Comparison of ENCODE assay signal across 1 cellular context in the genomic region with DNA sequence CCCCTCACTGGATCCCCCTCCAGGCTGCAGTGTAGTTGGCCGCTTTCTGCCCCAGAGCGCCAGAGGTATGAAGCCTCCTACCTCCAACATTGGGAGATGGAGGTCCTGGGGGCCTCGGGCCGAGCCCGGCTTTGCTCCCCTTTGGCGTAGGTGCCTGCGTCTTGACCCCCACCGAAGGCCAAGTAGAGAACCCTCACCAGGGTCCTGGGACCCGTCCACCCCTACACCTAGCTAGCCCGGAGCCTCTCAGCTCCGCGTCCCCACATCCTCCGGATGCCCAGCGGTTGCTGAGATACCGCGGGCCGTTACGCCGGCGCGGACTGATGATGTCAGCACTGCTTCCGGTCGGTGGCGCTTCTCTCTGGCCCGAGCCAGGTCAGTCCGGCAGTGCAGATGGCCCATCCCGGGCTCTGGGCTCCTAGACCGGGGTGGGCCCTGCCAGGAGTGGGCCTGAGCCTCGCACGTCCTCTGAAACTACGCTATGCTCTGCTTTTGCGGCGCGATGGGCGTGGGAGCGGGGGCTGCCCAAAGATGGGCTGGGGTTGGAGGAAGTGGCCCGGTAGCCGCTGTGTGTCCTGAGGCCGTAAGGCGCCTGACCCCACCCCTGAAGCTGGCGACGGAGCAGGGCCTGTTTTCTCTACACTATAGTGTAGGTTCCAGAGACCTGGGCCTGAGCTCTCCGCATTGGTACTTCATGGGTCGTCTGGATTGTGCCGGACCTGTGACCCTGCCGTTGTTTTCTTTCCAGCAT.
A peak's percentile ranks its signal among the peaks of the same experiment; 100 is the strongest.
TF ChIP-seq lines count a peak whose summit lies in the region.

GLB1L (minus strand) TSS at position 297 of the 751 bp plus-strand sequence. CDS start 1,871 bp downstream, outside the sequence.
STK16 (plus strand) TSS at position 332 of the 751 bp plus-strand sequence. CDS start 521 bp downstream, outside the sequence.

TF ChIP-seq in HEK293, 187 proteins besides CTCF, POLR2A, EP300 and RAD21 (continued from another document):
- TF ChIP-seq ZBTB11 (tag by site-specific recombination; conservative IDR thresholded peaks at IDR 0.05; ENCODE audit: low read depth) (peak; percentile 92), PBX3 (CRISPR knock-in tag; IDR thresholded peaks at IDR 0.05) (peak; percentile 86), ZBTB17 (tag by site-specific recombination; IDR thresholded peaks at IDR 0.05) (peak; percentile 99), KLF8 (tag by site-specific recombination; IDR thresholded peaks at IDR 0.05) (peak; percentile 57; the same call in 1 of the 2 replicates), KLF16 (tag by site-specific recombination; IDR thresholded peaks at IDR 0.05) (peak; percentile 36; the same call in 1 of the 2 replicates), ZNF24 (tag by site-specific recombination; IDR thresholded peaks at IDR 0.05) (no peak; the same call in 1 of the 2 replicates), ZBTB26 (tag by site-specific recombination; optimal IDR thresholded peaks at IDR 0.05) (peak; percentile 41), ZBTB8A (tag by site-specific recombination; IDR thresholded peaks at IDR 0.05) (peak; percentile 55), ZNF274 (IDR thresholded peaks at IDR 0.05; ENCODE audit: low read length) (no peak), ZNF274 (tag by site-specific recombination; IDR thresholded peaks at IDR 0.05; ENCODE audit: borderline replicate concordance) (no peak)
- TF ChIP-seq, protein P1, sequence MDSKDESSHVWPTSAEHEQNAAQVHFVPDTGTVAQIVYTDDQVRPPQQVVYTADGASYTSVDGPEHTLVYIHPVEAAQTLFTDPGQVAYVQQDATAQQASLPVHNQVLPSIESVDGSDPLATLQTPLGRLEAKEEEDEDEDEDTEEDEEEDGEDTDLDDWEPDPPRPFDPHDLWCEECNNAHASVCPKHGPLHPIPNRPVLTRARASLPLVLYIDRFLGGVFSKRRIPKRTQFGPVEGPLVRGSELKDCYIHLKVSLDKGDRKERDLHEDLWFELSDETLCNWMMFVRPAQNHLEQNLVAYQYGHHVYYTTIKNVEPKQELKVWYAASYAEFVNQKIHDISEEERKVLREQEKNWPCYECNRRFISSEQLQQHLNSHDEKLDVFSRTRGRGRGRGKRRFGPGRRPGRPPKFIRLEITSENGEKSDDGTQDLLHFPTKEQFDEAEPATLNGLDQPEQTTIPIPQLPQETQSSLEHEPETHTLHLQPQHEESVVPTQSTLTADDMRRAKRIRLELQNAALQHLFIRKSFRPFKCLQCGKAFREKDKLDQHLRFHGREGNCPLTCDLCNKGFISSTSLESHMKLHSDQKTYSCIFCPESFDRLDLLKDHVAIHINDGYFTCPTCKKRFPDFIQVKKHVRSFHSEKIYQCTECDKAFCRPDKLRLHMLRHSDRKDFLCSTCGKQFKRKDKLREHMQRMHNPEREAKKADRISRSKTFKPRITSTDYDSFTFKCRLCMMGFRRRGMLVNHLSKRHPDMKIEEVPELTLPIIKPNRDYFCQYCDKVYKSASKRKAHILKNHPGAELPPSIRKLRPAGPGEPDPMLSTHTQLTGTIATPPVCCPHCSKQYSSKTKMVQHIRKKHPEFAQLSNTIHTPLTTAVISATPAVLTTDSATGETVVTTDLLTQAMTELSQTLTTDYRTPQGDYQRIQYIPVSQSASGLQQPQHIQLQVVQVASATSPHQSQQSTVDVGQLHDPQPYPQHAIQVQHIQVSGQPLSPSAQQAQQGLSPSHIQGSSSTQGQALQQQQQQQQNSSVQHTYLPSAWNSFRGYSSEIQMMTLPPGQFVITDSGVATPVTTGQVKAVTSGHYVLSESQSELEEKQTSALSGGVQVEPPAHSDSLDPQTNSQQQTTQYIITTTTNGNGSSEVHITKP (tag by site-specific recombination; IDR thresholded peaks at IDR 0.05), result peak; percentile 73
- TF ChIP-seq, protein P2, sequence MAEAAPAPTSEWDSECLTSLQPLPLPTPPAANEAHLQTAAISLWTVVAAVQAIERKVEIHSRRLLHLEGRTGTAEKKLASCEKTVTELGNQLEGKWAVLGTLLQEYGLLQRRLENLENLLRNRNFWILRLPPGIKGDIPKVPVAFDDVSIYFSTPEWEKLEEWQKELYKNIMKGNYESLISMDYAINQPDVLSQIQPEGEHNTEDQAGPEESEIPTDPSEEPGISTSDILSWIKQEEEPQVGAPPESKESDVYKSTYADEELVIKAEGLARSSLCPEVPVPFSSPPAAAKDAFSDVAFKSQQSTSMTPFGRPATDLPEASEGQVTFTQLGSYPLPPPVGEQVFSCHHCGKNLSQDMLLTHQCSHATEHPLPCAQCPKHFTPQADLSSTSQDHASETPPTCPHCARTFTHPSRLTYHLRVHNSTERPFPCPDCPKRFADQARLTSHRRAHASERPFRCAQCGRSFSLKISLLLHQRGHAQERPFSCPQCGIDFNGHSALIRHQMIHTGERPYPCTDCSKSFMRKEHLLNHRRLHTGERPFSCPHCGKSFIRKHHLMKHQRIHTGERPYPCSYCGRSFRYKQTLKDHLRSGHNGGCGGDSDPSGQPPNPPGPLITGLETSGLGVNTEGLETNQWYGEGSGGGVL (tag by site-specific recombination; IDR thresholded peaks at IDR 0.05), result peak; percentile 58
